Comparison of ENCODE assay signal across 23 cellular contexts in genomic region chr6:139330271-139330670, GRCh38. TPM values are rescaled to one million over a fixed set of nuclear protein-coding genes. Genes with fewer than 3 reads are reported as not detected.
"Had no signal": no experiment of that assay in that cellular context is flagged by ENCODE, and none has a peak within 500 bp of the region (broad histone marks: within the 10 kb centered on the region; RNA-seq: fewer than 3 reads in every experiment).

No MANE protein-coding gene starts in this region.

- H3K36me3 ChIP-seq: pancreas, right lobe of liver, suprapubic skin had no signal

- H3K27ac Mint-ChIP-seq: activated CD4-positive, alpha-beta T cell treated with anti-CD3 and anti-CD28 coated beads for 36 hours; activated CD8-positive, alpha-beta T cell treated with anti-CD3 and anti-CD28 coated beads for 36 hours; activated naive CD4-positive, alpha-beta T cell treated with anti-CD3 and anti-CD28 coated beads for 36 hours; activated T-helper 2 cell treated with anti-CD3 and anti-CD28 coated beads, Interferon-gamma antibody, Interleukin-2, Interleukin-4, amounts not matched to agents 10 μg/mL and 5 μg/mL and 100 μg/mL, durations not matched to agents 14 hours and 24 hours and 36 hours; natural killer cell; T-helper 2 cell treated with Interferon-gamma antibody and Interleukin-4, amounts not matched to agents 5 μg/mL and 100 μg/mL, for 36 hours; type B pancreatic cell had no signal

- H3K27me3 Mint-ChIP-seq: activated CD4-positive, alpha-beta T cell treated with anti-CD3 and anti-CD28 coated beads for 36 hours; activated CD8-positive, alpha-beta T cell treated with anti-CD3 and anti-CD28 coated beads for 36 hours; stimulated activated naive CD8-positive, alpha-beta T cell treated with anti-CD3 and anti-CD28 coated beads, Interleukin-15, amount 100 ng/mL, for 72 hours; type B pancreatic cell had no signal

- H3K36me3 Mint-ChIP-seq: natural killer cell, type B pancreatic cell had no signal

- FAIRE-seq: islet of Langerhans, pancreas, TTC549 had no signal

- H3K4me3 Mint-ChIP-seq: activated CD4-positive, alpha-beta T cell treated with anti-CD3 and anti-CD28 coated beads for 36 hours; activated CD8-positive, alpha-beta T cell treated with anti-CD3 and anti-CD28 coated beads for 36 hours; activated naive CD4-positive, alpha-beta T cell treated with anti-CD3 and anti-CD28 coated beads for 36 hours; natural killer cell; stimulated activated naive CD8-positive, alpha-beta T cell treated with anti-CD3 and anti-CD28 coated beads, Interleukin-15, amount 100 ng/mL, for 72 hours; T-helper 2 cell treated with Interferon-gamma antibody and Interleukin-4, amounts not matched to agents 5 μg/mL and 100 μg/mL, for 36 hours; type B pancreatic cell had no signal

- ATAC-seq: activated CD4-positive, alpha-beta T cell treated with anti-CD3 and anti-CD28 coated beads for 36 hours; activated CD8-positive, alpha-beta T cell treated with anti-CD3 and anti-CD28 coated beads for 36 hours; body of pancreas; foreskin keratinocyte; left cardiac atrium; natural killer cell; pancreas; right lobe of liver; stimulated activated naive CD8-positive, alpha-beta T cell treated with anti-CD3 and anti-CD28 coated beads, Interleukin-15, amount 100 ng/mL, for 72 hours had no signal

- H3K27ac ChIP-seq: body of pancreas, dorsolateral prefrontal cortex, foreskin keratinocyte, pancreas, right lobe of liver, suprapubic skin had no signal

- H3K9me3 Mint-ChIP-seq: activated CD8-positive, alpha-beta T cell treated with anti-CD3 and anti-CD28 coated beads for 36 hours; activated naive CD4-positive, alpha-beta T cell treated with anti-CD3 and anti-CD28 coated beads for 36 hours; natural killer cell; stimulated activated naive CD8-positive, alpha-beta T cell treated with anti-CD3 and anti-CD28 coated beads, Interleukin-15, amount 100 ng/mL, for 72 hours; type B pancreatic cell had no signal

- H3K4me3 ChIP-seq: body of pancreas, dorsolateral prefrontal cortex, pancreas, right lobe of liver, smooth muscle cell, suprapubic skin had no signal

- H3K27me3 ChIP-seq: body of pancreas, foreskin keratinocyte, pancreas, right lobe of liver, suprapubic skin had no signal

- DNase-seq: activated CD4-positive, alpha-beta T cell treated with anti-CD3 and anti-CD28 coated beads for 36 hours; activated CD8-positive, alpha-beta T cell treated with anti-CD3 and anti-CD28 coated beads for 36 hours; activated naive CD4-positive, alpha-beta T cell treated with anti-CD3 and anti-CD28 coated beads for 36 hours; activated T-cell treated with anti-CD3 and anti-CD28 coated beads, Interleukin-2, amount 50 U/mL, for 1 hour; body of pancreas; caudate nucleus; dorsolateral prefrontal cortex; foreskin keratinocyte; hippocampal formation; left cardiac atrium; mesenchymal stem cell; natural killer cell; pancreas; right lobe of liver; stimulated activated CD4-positive, alpha-beta T cell treated with anti-CD3 and anti-CD28 coated beads, Interleukin-4, amount 100 ng/mL, for 1 hour; stimulated activated naive CD8-positive, alpha-beta T cell treated with anti-CD3 and anti-CD28 coated beads, Interleukin-15, amount 100 ng/mL, for 72 hours had no signal

RNA-seq across cellular contexts. Expression of gene TXLNB, which starts 38.5 kb away (rescaled TPM):
- total RNA-seq: body of pancreas, foreskin keratinocyte, smooth muscle cell had no signal
- polyA plus RNA-seq: foreskin keratinocyte, smooth muscle cell had no signal
